In the genomic region with DNA sequence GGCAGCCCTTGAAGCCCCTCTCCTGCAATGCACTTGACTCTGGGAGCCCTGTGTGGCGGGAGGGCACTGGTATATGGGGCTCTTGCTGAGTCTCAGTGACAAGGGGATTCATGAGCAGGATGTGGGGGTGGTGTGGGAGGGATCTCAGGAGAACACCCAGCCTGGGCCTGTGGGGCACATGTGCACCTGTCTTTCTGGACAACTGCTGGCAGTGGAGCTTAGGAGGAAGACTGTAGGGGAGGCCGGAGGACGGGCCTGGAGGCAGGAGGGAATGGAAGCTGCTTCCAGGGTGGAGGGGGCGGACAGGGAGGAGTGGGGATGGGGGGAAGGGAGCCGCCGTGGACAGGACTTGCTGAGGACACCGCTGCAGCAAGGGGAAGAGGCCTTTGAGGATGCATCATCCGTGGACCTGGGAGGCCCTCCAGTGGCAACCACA, we compare ENCODE assay signal across 15 cellular contexts. TPM values are rescaled to one million over a fixed set of nuclear protein-coding genes. Genes with fewer than 3 reads are reported as not detected.
A peak's percentile ranks its signal among the peaks of the same experiment; 100 is the strongest.
DNase-seq lines count a peak whose midpoint lies in the region; ATAC-seq and TF ChIP-seq lines count a peak whose summit lies in the region.
"Had no signal": no experiment of that assay in that cellular context is flagged by ENCODE, and none has a peak within 500 bp of the region (broad histone marks: within the 10 kb centered on the region; RNA-seq: fewer than 3 reads in every experiment).

No MANE protein-coding gene starts in this region.

- H3K4me2 ChIP-seq in DND-41 (ENCODE audit: insufficient read depth, low read length) (no peak overlapping the region), trophoblast cell (ENCODE audit: low read length) (no peak overlapping the region)

- no peaks in the 10 kb centered on the region for H3K79me1 ChIP-seq in trophoblast cell (ENCODE audit: low read length)

- H3K23ac ChIP-seq in trophoblast cell (ENCODE audit: low read length) = no peak overlapping the region

- no peaks in the 10 kb centered on the region for H3K9me3 ChIP-seq in DND-41 (ENCODE audit: insufficient read depth, low read length, severe bottlenecking)
- H3K9me3 ChIP-seq in trophoblast cell (ENCODE audit: insufficient read depth, low read depth, low read length) = no peaks in the 10 kb centered on the region

- H3K14ac ChIP-seq in trophoblast cell (ENCODE audit: low read length) = no peak overlapping the region

- no peak overlapping the region for H3K9ac ChIP-seq in DND-41 (ENCODE audit: low read depth, low read length)
- H3K9ac ChIP-seq in trophoblast cell (ENCODE audit: low read length) = no peak overlapping the region

- H3K4me3 ChIP-seq in DND-41 (ENCODE audit: low read depth in 1 of 2, low read length in 2 of 2) (no peak overlapping the region), H7 (ENCODE audit: insufficient read depth, low read depth, low read length) (no peak overlapping the region), trophoblast cell (ENCODE audit: low read depth, low read length) (peak overlapping the region; percentile 8)

- H3K27ac ChIP-seq in DND-41 (ENCODE audit: low read length) = peak overlapping the region; percentile 39; the same call in 1 of the 2 replicates
- no peak overlapping the region for H3K27ac ChIP-seq in trophoblast cell (ENCODE audit: low read depth, low read length)

- no peak overlapping the region for H3K4ac ChIP-seq in trophoblast cell (ENCODE audit: low read depth, low read length)

- H2BK12ac ChIP-seq in trophoblast cell (ENCODE audit: low read length) = no peak overlapping the region

- H2BK5ac ChIP-seq in trophoblast cell (ENCODE audit: low read depth, low read length, poor library complexity) = no peak overlapping the region

- no peak overlapping the region for H4K12ac ChIP-seq in trophoblast cell (ENCODE audit: low read depth, low read length)

- H3K27me3 ChIP-seq in DND-41 (ENCODE audit: insufficient read depth, low read length, poor library complexity) (no peaks in the 10 kb centered on the region), H7 (ENCODE audit: control insufficient read depth, insufficient read depth, low read length) (no peaks in the 10 kb centered on the region), trophoblast cell (ENCODE audit: insufficient read depth, low read length) (no peaks in the 10 kb centered on the region)

- H2AK5ac ChIP-seq in trophoblast cell (ENCODE audit: low read length) = no peak overlapping the region

- no CpG with 5 or more reads among the region's 8 CpGs for WGBS in trophoblast cell (ENCODE audit: extremely low coverage, insufficient coverage, insufficient read length)

- H3K18ac ChIP-seq in trophoblast cell (ENCODE audit: low read length) = no peak overlapping the region

- H3K4me1 ChIP-seq in DND-41 (ENCODE audit: insufficient read depth, low read length) = peaks cover 49% of the 10 kb centered on the region
- peaks cover 0 to 4% of the 10 kb centered on the region in 2 experiments for H3K4me1 ChIP-seq in trophoblast cell (ENCODE audit: control insufficient read depth in 1 of 2, insufficient read depth in 2 of 2, low read length in 2 of 2)

- H4K20me1 ChIP-seq in DND-41 (ENCODE audit: insufficient read depth, low read length) = no peaks in the 10 kb centered on the region

- TF ChIP-seq CTCF in DND-41 (IDR thresholded peaks at IDR 0.05; ENCODE audit: borderline replicate concordance, extremely low read depth, low read length, poor library complexity, severe bottlenecking) = no peak

- no peak overlapping the region for H2BK120ac ChIP-seq in trophoblast cell (ENCODE audit: insufficient read depth, low read length, poor library complexity)

- H3K79me2 ChIP-seq in DND-41 (ENCODE audit: insufficient read depth, low read length) (no peaks in the 10 kb centered on the region), trophoblast cell (ENCODE audit: control insufficient read depth, insufficient read depth, low read length, poor library complexity) (no peaks in the 10 kb centered on the region)

- H4K91ac ChIP-seq in trophoblast cell (ENCODE audit: low read depth, low read length) = no peak overlapping the region

- H3K36me3 ChIP-seq in DND-41 (ENCODE audit: insufficient read depth, low read length) (no peaks in the 10 kb centered on the region), H7 (replicated peaks; ENCODE audit: control insufficient read depth, insufficient read depth, low read length) (no peaks in the 10 kb centered on the region), trophoblast cell (ENCODE audit: control insufficient read depth in 1 of 2, insufficient read depth in 2 of 2, low read length in 2 of 2) (no peaks in the 10 kb centered on the region)

- H2AFZ ChIP-seq in DND-41 (ENCODE audit: low read depth, low read length) (no peak overlapping the region), trophoblast cell (ENCODE audit: insufficient read depth, low read length, poor library complexity) (no peak overlapping the region)

- peak; percentile 11 for DNase-seq in DND-41
- DNase-seq in H7 = peak; percentile 39
- DNase-seq in left lobe of liver (ENCODE audit: low spot score) = no peak
- DNase-seq in trophoblast cell = no peak
- DNase-seq in NCI-H1092 treated with DMSO at 0.1 percent for 48 hours (lab: John Stamatoyannopoulos, UW) = no peak
- DNase-seq: COR-L47; GOT3; NCI-H1417; NCI-H187 treated with DMSO at 0.1 percent for 48 hours; NCI-H69; NK-92 treated with Interleukin-12 subunit alpha and Interleukin-12 subunit beta, amount 100 ng/mL, for 24 hours; OCI-M1; SIG-M5 had no signal

- no peak for ATAC-seq in DND-41 (ENCODE audit: insufficient read depth, low read depth)
- ATAC-seq in left lobe of liver = peak; percentile 7
- no peak for ATAC-seq in GM21515 (IDR thresholded peaks at IDR 0.05; ENCODE audit: unreplicated experiment)
- ATAC-seq in HG03354 (IDR thresholded peaks at IDR 0.05; ENCODE audit: poor library complexity, severe bottlenecking, unreplicated experiment) = no peak

- H4K8ac ChIP-seq in trophoblast cell (ENCODE audit: low read depth, low read length) = no peak overlapping the region

RNA-seq across cellular contexts. Expression of a gene that starts 10.8 kb away (rescaled TPM):
- total RNA-seq in H7 (2014; rRNA removed; shearing (Covaris generic)) = 32.3 and 35.5 TPM in 2 replicates
- 22.2 TPM for total RNA-seq in left lobe of liver
- polyA plus RNA-seq in trophoblast cell (2013) = 103 and 104 TPM in 2 replicates

RNA-seq across cellular contexts. Expression of a gene that starts 28.6 kb away (rescaled TPM):
- 52.2 and 55.5 TPM in 2 replicates for total RNA-seq in H7 (2014; rRNA removed; shearing (Covaris generic))
- total RNA-seq in left lobe of liver = 33.9 TPM
- 105 and 111 TPM in 2 replicates for polyA plus RNA-seq in trophoblast cell (2013)

RNA-seq across cellular contexts. Expression of a gene that starts 54.0 kb away (rescaled TPM):
- 45.8 and 64.9 TPM in 2 replicates for total RNA-seq in H7 (2014; rRNA removed; shearing (Covaris generic))
- 6.3 TPM for total RNA-seq in left lobe of liver
- polyA plus RNA-seq in trophoblast cell (2013) = 25.5 and 25.8 TPM in 2 replicates

Comparison
In these comparisons a context has a peak if more than half of its experiments do, and no peak if none do; other contexts are left out.
1. DNase-seq: peak in DND-41 (single experiment) and H7 (single experiment); none in left lobe of liver (single experiment), trophoblast cell (0 of 2) and NCI-H1092 treated with DMSO at 0.1 percent for 48 hours (single experiment).